In genomic region chr9:136922540-136922939, GRCh38 we compare ENCODE assay signal across 2 cellular contexts.
TF ChIP-seq lines count a peak whose summit lies in the region.

No MANE protein-coding gene starts in this region.

TF ChIP-seq in IMR-90, 13 proteins besides CTCF, POLR2A, EP300 and RAD21:
- no peak for TF ChIP-seq BHLHE40 (IDR thresholded peaks at IDR 0.05; ENCODE audit: low read depth, low read length)
- no peak for TF ChIP-seq RFX5 (IDR thresholded peaks at IDR 0.05; ENCODE audit: low read depth, low read length)
- TF ChIP-seq NFE2L2 (IDR thresholded peaks at IDR 0.05; ENCODE audit: low read depth, low read length), result no peak
- TF ChIP-seq MXI1 (IDR thresholded peaks at IDR 0.05; ENCODE audit: borderline replicate concordance, low read depth, low read length), result no peak
- TF ChIP-seq MAZ (IDR thresholded peaks at IDR 0.05; ENCODE audit: borderline replicate concordance, low read depth, low read length), result no peak
- TF ChIP-seq RCOR1 (IDR thresholded peaks at IDR 0.05; ENCODE audit: insufficient replicate concordance, low read length), result no peak
- TF ChIP-seq, protein P1, sequence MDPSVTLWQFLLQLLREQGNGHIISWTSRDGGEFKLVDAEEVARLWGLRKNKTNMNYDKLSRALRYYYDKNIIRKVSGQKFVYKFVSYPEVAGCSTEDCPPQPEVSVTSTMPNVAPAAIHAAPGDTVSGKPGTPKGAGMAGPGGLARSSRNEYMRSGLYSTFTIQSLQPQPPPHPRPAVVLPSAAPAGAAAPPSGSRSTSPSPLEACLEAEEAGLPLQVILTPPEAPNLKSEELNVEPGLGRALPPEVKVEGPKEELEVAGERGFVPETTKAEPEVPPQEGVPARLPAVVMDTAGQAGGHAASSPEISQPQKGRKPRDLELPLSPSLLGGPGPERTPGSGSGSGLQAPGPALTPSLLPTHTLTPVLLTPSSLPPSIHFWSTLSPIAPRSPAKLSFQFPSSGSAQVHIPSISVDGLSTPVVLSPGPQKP (IDR thresholded peaks at IDR 0.05; ENCODE audit: borderline replicate concordance, low read depth, low read length), result no peak

TF ChIP-seq in GM12878, 131 proteins besides CTCF, POLR2A, EP300 and RAD21:
- no peak for TF ChIP-seq LARP7 (IDR thresholded peaks at IDR 0.05)
- TF ChIP-seq ZNF384 (IDR thresholded peaks at IDR 0.05; ENCODE audit: borderline replicate concordance, low read depth, low read length), result no peak
- TF ChIP-seq IKZF2 (IDR thresholded peaks at IDR 0.05), result no peak
- TF ChIP-seq, protein P2, sequence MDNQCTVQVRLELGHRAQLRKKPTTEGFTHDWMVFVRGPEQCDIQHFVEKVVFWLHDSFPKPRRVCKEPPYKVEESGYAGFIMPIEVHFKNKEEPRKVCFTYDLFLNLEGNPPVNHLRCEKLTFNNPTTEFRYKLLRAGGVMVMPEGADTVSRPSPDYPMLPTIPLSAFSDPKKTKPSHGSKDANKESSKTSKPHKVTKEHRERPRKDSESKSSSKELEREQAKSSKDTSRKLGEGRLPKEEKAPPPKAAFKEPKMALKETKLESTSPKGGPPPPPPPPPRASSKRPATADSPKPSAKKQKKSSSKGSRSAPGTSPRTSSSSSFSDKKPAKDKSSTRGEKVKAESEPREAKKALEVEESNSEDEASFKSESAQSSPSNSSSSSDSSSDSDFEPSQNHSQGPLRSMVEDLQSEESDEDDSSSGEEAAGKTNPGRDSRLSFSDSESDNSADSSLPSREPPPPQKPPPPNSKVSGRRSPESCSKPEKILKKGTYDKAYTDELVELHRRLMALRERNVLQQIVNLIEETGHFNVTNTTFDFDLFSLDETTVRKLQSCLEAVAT (IDR thresholded peaks at IDR 0.05), result no peak
- no peak for TF ChIP-seq YBX1 (IDR thresholded peaks at IDR 0.05)
- no peak for TF ChIP-seq SMC3 (IDR thresholded peaks at IDR 0.05; ENCODE audit: borderline replicate concordance, low read length)
- no peak for TF ChIP-seq WRNIP1 (IDR thresholded peaks at IDR 0.05; ENCODE audit: borderline replicate concordance, low read depth, low read length)
- no peak for TF ChIP-seq PBX3 (IDR thresholded peaks at IDR 0.05; ENCODE audit: insufficient replicate concordance, low read depth, low read length)
- TF ChIP-seq, protein P3, sequence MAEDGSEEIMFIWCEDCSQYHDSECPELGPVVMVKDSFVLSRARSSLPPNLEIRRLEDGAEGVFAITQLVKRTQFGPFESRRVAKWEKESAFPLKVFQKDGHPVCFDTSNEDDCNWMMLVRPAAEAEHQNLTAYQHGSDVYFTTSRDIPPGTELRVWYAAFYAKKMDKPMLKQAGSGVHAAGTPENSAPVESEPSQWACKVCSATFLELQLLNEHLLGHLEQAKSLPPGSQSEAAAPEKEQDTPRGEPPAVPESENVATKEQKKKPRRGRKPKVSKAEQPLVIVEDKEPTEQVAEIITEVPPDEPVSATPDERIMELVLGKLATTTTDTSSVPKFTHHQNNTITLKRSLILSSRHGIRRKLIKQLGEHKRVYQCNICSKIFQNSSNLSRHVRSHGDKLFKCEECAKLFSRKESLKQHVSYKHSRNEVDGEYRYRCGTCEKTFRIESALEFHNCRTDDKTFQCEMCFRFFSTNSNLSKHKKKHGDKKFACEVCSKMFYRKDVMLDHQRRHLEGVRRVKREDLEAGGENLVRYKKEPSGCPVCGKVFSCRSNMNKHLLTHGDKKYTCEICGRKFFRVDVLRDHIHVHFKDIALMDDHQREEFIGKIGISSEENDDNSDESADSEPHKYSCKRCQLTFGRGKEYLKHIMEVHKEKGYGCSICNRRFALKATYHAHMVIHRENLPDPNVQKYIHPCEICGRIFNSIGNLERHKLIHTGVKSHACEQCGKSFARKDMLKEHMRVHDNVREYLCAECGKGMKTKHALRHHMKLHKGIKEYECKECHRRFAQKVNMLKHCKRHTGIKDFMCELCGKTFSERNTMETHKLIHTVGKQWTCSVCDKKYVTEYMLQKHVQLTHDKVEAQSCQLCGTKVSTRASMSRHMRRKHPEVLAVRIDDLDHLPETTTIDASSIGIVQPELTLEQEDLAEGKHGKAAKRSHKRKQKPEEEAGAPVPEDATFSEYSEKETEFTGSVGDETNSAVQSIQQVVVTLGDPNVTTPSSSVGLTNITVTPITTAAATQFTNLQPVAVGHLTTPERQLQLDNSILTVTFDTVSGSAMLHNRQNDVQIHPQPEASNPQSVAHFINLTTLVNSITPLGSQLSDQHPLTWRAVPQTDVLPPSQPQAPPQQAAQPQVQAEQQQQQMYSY (CRISPR knock-in tag; IDR thresholded peaks at IDR 0.05), result no peak
- no peak for TF ChIP-seq SREBF1 (IDR thresholded peaks at IDR 0.05; ENCODE audit: low read length)
- no peak for TF ChIP-seq ZZZ3 (IDR thresholded peaks at IDR 0.05; ENCODE audit: control insufficient read depth, insufficient read length, low read depth)
- TF ChIP-seq TARDBP (IDR thresholded peaks at IDR 0.05; ENCODE audit: borderline replicate concordance), result no peak
- TF ChIP-seq, protein P4, sequence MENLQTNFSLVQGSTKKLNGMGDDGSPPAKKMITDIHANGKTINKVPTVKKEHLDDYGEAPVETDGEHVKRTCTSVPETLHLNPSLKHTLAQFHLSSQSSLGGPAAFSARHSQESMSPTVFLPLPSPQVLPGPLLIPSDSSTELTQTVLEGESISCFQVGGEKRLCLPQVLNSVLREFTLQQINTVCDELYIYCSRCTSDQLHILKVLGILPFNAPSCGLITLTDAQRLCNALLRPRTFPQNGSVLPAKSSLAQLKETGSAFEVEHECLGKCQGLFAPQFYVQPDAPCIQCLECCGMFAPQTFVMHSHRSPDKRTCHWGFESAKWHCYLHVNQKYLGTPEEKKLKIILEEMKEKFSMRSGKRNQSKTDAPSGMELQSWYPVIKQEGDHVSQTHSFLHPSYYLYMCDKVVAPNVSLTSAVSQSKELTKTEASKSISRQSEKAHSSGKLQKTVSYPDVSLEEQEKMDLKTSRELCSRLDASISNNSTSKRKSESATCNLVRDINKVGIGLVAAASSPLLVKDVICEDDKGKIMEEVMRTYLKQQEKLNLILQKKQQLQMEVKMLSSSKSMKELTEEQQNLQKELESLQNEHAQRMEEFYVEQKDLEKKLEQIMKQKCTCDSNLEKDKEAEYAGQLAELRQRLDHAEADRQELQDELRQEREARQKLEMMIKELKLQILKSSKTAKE (IDR thresholded peaks at IDR 0.05; ENCODE audit: low read depth, poor library complexity, severe bottlenecking), result no peak
